ENCODE assay signal across 19 cellular contexts in genomic region chr21:44531606-44532128, GRCh38. TPM values are rescaled to one million over a fixed set of nuclear protein-coding genes. Genes with fewer than 3 reads are reported as not detected.
DNase-seq lines count a peak whose midpoint lies in the region; ATAC-seq, FAIRE-seq and TF ChIP-seq lines count a peak whose summit lies in the region.
"Had no signal": no experiment of that assay in that cellular context is flagged by ENCODE, and none has a peak within 500 bp of the region (broad histone marks: within the 10 kb centered on the region; RNA-seq: fewer than 3 reads in every experiment).

No MANE protein-coding gene starts in this region.

- H2AFZ ChIP-seq in HepG2 (ENCODE audit: low read length) = no peak overlapping the region

- TF ChIP-seq CTCF in right lobe of liver (IDR thresholded peaks at IDR 0.05) (no peak), HepG2 (CRISPR knock-in tag; IDR thresholded peaks at IDR 0.05) (no peak), kidney (IDR thresholded peaks at IDR 0.05; ENCODE audit: borderline replicate concordance, extremely low read depth, insufficient read depth) (no peak), upper lobe of right lung (IDR thresholded peaks at IDR 0.05) (no peak)

- H3K27me3 ChIP-seq in right lobe of liver (no peaks in the 10 kb centered on the region), HepG2 (ENCODE audit: control insufficient read depth in 1 of 2, insufficient read depth in 2 of 2, low read length in 2 of 2) (peaks cover 0 to 14% of the 10 kb centered on the region in 2 experiments; a peak in 2 of 5 replicates), upper lobe of right lung (no peaks in the 10 kb centered on the region)
- H3K27me3 ChIP-seq: neutrophil had no signal

- TF ChIP-seq POLR2A in right lobe of liver (IDR thresholded peaks at IDR 0.05) = no peak
- TF ChIP-seq POLR2A in HepG2 (IDR thresholded peaks at IDR 0.05; ENCODE audit: insufficient read depth in 1 of 2, low read depth in 2 of 2, low read length in 2 of 2) = no peak

- POLR2A ChIA-PET in HepG2 (lab: Yijun Ruan, JAX) = no interaction called here

- no peaks in the 10 kb centered on the region for H4K20me1 ChIP-seq in HepG2 (ENCODE audit: insufficient read depth, low read length)

- WGBS in right lobe of liver (ENCODE audit: insufficient coverage, low coverage, low lambda C conversion rate, missing lambda C conversion rate) = 46% methylated on average over 2 of the region's 19 CpGs
- 60% methylated on average over 19 of the region's 19 CpGs for WGBS in HepG2 (ENCODE audit: low lambda C conversion rate)

- in situ Hi-C loops in HepG2 (cut with HindIII; ENCODE audit: extremely low pct_ligation_motif_present, low pct_unique_long_range_greater_than_20kb) = no loop called here

- TF ChIP-seq EP300 in HepG2 (IDR thresholded peaks at IDR 0.05; ENCODE audit: low read depth in 2 of 2, low read length in 2 of 2) = no peak
- TF ChIP-seq EP300 in HepG2 (CRISPR knock-in tag; IDR thresholded peaks at IDR 0.05; ENCODE audit: borderline replicate concordance) = no peak

- CTCF ChIA-PET in HepG2 (lab: Yijun Ruan, JAX; ENCODE audit: low intra/inter-chr PET ratio, low total read pairs) = no interaction called here

- BruUV-seq in HepG2 (replicated peaks; lab: Mats Ljungman, UMichigan) = no TSS peak

- no peaks in the 10 kb centered on the region for H3K36me3 ChIP-seq in right lobe of liver
- no peaks in the 10 kb centered on the region for H3K36me3 ChIP-seq in HepG2 (replicated peaks in 1 of 2; ENCODE audit: control insufficient read depth in 1 of 2, insufficient read depth in 2 of 2, low read length in 2 of 2)
- H3K36me3 ChIP-seq in kidney (ENCODE audit: control insufficient read depth in 1 of 2, insufficient read depth in 2 of 2, low read length in 2 of 2) = no peaks in the 10 kb centered on the region
- H3K36me3 ChIP-seq in upper lobe of right lung = no peaks in the 10 kb centered on the region
- H3K36me3 ChIP-seq: esophagus muscularis mucosa, neutrophil had no signal

- ATAC-seq in right lobe of liver (no peak), HepG2 (no peak), upper lobe of right lung (no peak)
- ATAC-seq: right cardiac atrium had no signal

- H3K27ac ChIP-seq in right lobe of liver (no peak overlapping the region), HepG2 (ENCODE audit: extremely low read length, insufficient read depth, low read length) (no peak overlapping the region), kidney (ENCODE audit: low read depth in 2 of 2, low read length in 2 of 2) (no peak overlapping the region), upper lobe of right lung (no peak overlapping the region)
- H3K27ac ChIP-seq: esophagus muscularis mucosa, neutrophil had no signal

- no peak overlapping the region for H3K9ac ChIP-seq in HepG2 (ENCODE audit: insufficient read depth, low read depth, low read length)
- no peak overlapping the region for H3K9ac ChIP-seq in kidney (ENCODE audit: low read length in 2 of 2)
- H3K9ac ChIP-seq: SK-N-SH had no signal

- H3K4me1 ChIP-seq in right lobe of liver (no peaks in the 10 kb centered on the region), HepG2 (ENCODE audit: insufficient read depth, low read length) (peaks cover 1% of the 10 kb centered on the region; the same call in 1 of the 2 replicates), kidney (ENCODE audit: control insufficient read depth in 1 of 2, insufficient read depth in 1 of 2, low read depth in 1 of 2, low read length in 2 of 2) (no peaks in the 10 kb centered on the region), upper lobe of right lung (no peaks in the 10 kb centered on the region)
- H3K4me1 ChIP-seq: esophagus muscularis mucosa had no signal

- H3K79me2 ChIP-seq in HepG2 (ENCODE audit: insufficient read depth, low read length) = no peaks in the 10 kb centered on the region

- H3K4me3 ChIP-seq in right lobe of liver (no peak overlapping the region), HepG2 (replicated peaks in 1 of 3; ENCODE audit: insufficient read depth in 1 of 3, low read depth in 2 of 3, low read length in 3 of 3) (no peak overlapping the region), kidney (ENCODE audit: low read length in 2 of 2) (no peak overlapping the region), upper lobe of right lung (no peak overlapping the region)
- H3K4me3 ChIP-seq: esophagus muscularis mucosa had no signal

- H3K9me3 ChIP-seq in right lobe of liver (no peaks in the 10 kb centered on the region), HepG2 (ENCODE audit: low read length) (no peaks in the 10 kb centered on the region), kidney (ENCODE audit: control insufficient read depth in 1 of 2, low read length in 2 of 2) (no peaks in the 10 kb centered on the region), upper lobe of right lung (no peaks in the 10 kb centered on the region)
- H3K9me3 ChIP-seq: esophagus muscularis mucosa, neutrophil, SK-N-SH had no signal

- DNase-seq in right lobe of liver (peak in 2 of 3 donors; percentile 17 to 42), HepG2 (ENCODE audit: low spot score) (no peak), kidney (peak; percentile 66), upper lobe of right lung (peak; percentile 55), NCI-H1105 treated with DMSO at 0.1 percent for 48 hours (lab: John Stamatoyannopoulos, UW) (no peak), amniotic stem cell (lab: John Stamatoyannopoulos, UW) (no peak)
- DNase-seq: activated naive CD8-positive, alpha-beta T cell treated with anti-CD3 and anti-CD28 coated beads, Interleukin-2, amount 10 ng/mL, durations not matched to agents 7 days and 5 days; activated T-cell treated with anti-CD3 and anti-CD28 coated beads, Interleukin-2, amount 50 U/mL, for 1 hour; NCI-H1930; SK-N-SH; T1000 had no signal

- H3K4me2 ChIP-seq in HepG2 (ENCODE audit: low read depth, low read length) = no peak overlapping the region
- H3K4me2 ChIP-seq: SK-N-SH had no signal

- no peak for TF ChIP-seq RAD21 in HepG2 (CRISPR knock-in tag; IDR thresholded peaks at IDR 0.05)

- intact Hi-C loops in right lobe of liver (cut with DNase I) (no loop called here), HepG2 (cut with micrococcal nuclease; ENCODE audit: unreplicated experiment) (no loop called here), kidney (cut with DNase I) (no loop called here), upper lobe of right lung (cut with DNase I) (no loop called here)

- no peak for FAIRE-seq in HepG2 (lab: Jason Lieb, UNC)
- no peak for FAIRE-seq in kidney (lab: Jason Lieb, UNC)
- FAIRE-seq: keratinocyte had no signal

RNA-seq across cellular contexts. Expression of gene KRTAP10-1, which starts 8.3 kb away (rescaled TPM):
- total RNA-seq in right lobe of liver (not detected), HepG2 (2016; rRNA removed; fragmentation: Illumina TruSeq; extraction: Trizol) (not detected in 2 replicates), kidney (not detected), upper lobe of right lung (not detected)
- not detected in 2 replicates for total RNA-seq in HepG2 (2016; cell fraction: cytosol; rRNA removed; fragmentation: Illumina TruSeq; extraction: Trizol; ENCODE audit: low read depth)
- total RNA-seq in HepG2 (2016; cell fraction: insoluble cytoplasmic fraction; rRNA removed; fragmentation: Illumina TruSeq; extraction: Trizol) = not detected in 2 replicates
- not detected in 2 replicates for total RNA-seq in HepG2 (2016; cell fraction: membrane; rRNA removed; fragmentation: Illumina TruSeq; extraction: Trizol)
- not detected in 2 replicates for total RNA-seq in HepG2 (2016; cell fraction: nucleus; rRNA removed; fragmentation: Illumina TruSeq; extraction: Trizol)
- polyA plus RNA-seq in HepG2 (2011; rRNA removed) (not detected in 2 replicates), kidney (ENCODE audit: insufficient read depth, low read depth, low replicate concordance) (not detected)
- polyA plus RNA-seq in HepG2 (2011; cell fraction: cytosol; rRNA removed) = not detected in 2 replicates
- polyA plus RNA-seq in HepG2 (2011; cell fraction: nucleus; rRNA removed) = not detected in 2 replicates
- polyA plus RNA-seq in HepG2 (2012) = not detected in 2 replicates
- not detected in 2 replicates for polyA plus RNA-seq in HepG2 (2016; cell fraction: cytosol; fragmentation: Illumina TruSeq; extraction: Trizol; ENCODE audit: low read depth)
- not detected in 2 replicates for polyA plus RNA-seq in HepG2 (2016; cell fraction: insoluble cytoplasmic fraction; fragmentation: Illumina TruSeq; extraction: Trizol; ENCODE audit: low read depth)
- polyA plus RNA-seq in HepG2 (2016; cell fraction: membrane; fragmentation: Illumina TruSeq; extraction: Trizol; ENCODE audit: low read depth) = not detected in 2 replicates
- not detected in 2 replicates for polyA plus RNA-seq in HepG2 (2016; cell fraction: nucleus; fragmentation: Illumina TruSeq; extraction: Trizol; ENCODE audit: insufficient read depth, low read depth)
- polyA minus RNA-seq in HepG2 (2011; rRNA and poly(A)+ RNA removed; ENCODE audit: low replicate concordance) = 0.16 TPM in 1 of 2 replicates, not detected in the other
- not detected in 2 replicates for polyA minus RNA-seq in HepG2 (2011; cell fraction: cytosol; rRNA and poly(A)+ RNA removed)
- polyA minus RNA-seq in HepG2 (2011; cell fraction: nucleus; rRNA and poly(A)+ RNA removed) = not detected in 2 replicates
- total RNA-seq: activated naive CD8-positive, alpha-beta T cell treated with anti-CD3 and anti-CD28 coated beads, Interleukin-2, amount 10 ng/mL, durations not matched to agents 7 days and 5 days; esophagus muscularis mucosa; M059J; mononuclear cell; right cardiac atrium; temporal lobe had no signal
- polyA plus RNA-seq: keratinocyte, right cardiac atrium, SK-N-SH had no signal

RNA-seq across cellular contexts. Expression of gene KRTAP10-2, which starts 19.6 kb away (rescaled TPM):
- total RNA-seq in right lobe of liver (not detected), HepG2 (2016; rRNA removed; fragmentation: Illumina TruSeq; extraction: Trizol) (not detected in 2 replicates), kidney (not detected), upper lobe of right lung (not detected)
- total RNA-seq in HepG2 (2016; cell fraction: cytosol; rRNA removed; fragmentation: Illumina TruSeq; extraction: Trizol; ENCODE audit: low read depth) = not detected in 2 replicates
- not detected in 2 replicates for total RNA-seq in HepG2 (2016; cell fraction: insoluble cytoplasmic fraction; rRNA removed; fragmentation: Illumina TruSeq; extraction: Trizol)
- not detected in 2 replicates for total RNA-seq in HepG2 (2016; cell fraction: membrane; rRNA removed; fragmentation: Illumina TruSeq; extraction: Trizol)
- total RNA-seq in HepG2 (2016; cell fraction: nucleus; rRNA removed; fragmentation: Illumina TruSeq; extraction: Trizol) = not detected in 2 replicates
- polyA plus RNA-seq in HepG2 (2011; rRNA removed) (not detected in 2 replicates), kidney (ENCODE audit: insufficient read depth, low read depth, low replicate concordance) (not detected)
- polyA plus RNA-seq in HepG2 (2011; cell fraction: cytosol; rRNA removed) = not detected in 2 replicates
- polyA plus RNA-seq in HepG2 (2011; cell fraction: nucleus; rRNA removed) = 0.14 TPM in 1 of 2 replicates, not detected in the other
- not detected in 2 replicates for polyA plus RNA-seq in HepG2 (2012)
- polyA plus RNA-seq in HepG2 (2016; cell fraction: cytosol; fragmentation: Illumina TruSeq; extraction: Trizol; ENCODE audit: low read depth) = not detected in 2 replicates
- not detected in 2 replicates for polyA plus RNA-seq in HepG2 (2016; cell fraction: insoluble cytoplasmic fraction; fragmentation: Illumina TruSeq; extraction: Trizol; ENCODE audit: low read depth)
- polyA plus RNA-seq in HepG2 (2016; cell fraction: membrane; fragmentation: Illumina TruSeq; extraction: Trizol; ENCODE audit: low read depth) = not detected in 2 replicates
- polyA plus RNA-seq in HepG2 (2016; cell fraction: nucleus; fragmentation: Illumina TruSeq; extraction: Trizol; ENCODE audit: insufficient read depth, low read depth) = not detected in 2 replicates
- polyA minus RNA-seq in HepG2 (2011; rRNA and poly(A)+ RNA removed; ENCODE audit: low replicate concordance) = not detected in 2 replicates
- polyA minus RNA-seq in HepG2 (2011; cell fraction: cytosol; rRNA and poly(A)+ RNA removed) = not detected in 2 replicates
- not detected in 2 replicates for polyA minus RNA-seq in HepG2 (2011; cell fraction: nucleus; rRNA and poly(A)+ RNA removed)
- total RNA-seq: activated naive CD8-positive, alpha-beta T cell treated with anti-CD3 and anti-CD28 coated beads, Interleukin-2, amount 10 ng/mL, durations not matched to agents 7 days and 5 days; esophagus muscularis mucosa; M059J; mononuclear cell; OCI-LY7; right cardiac atrium; temporal lobe had no signal
- polyA plus RNA-seq: keratinocyte, SK-N-SH had no signal

RNA-seq across cellular contexts. Expression of gene KRTAP10-3, which starts 26.9 kb away (rescaled TPM):
- total RNA-seq in right lobe of liver (not detected), HepG2 (2016; rRNA removed; fragmentation: Illumina TruSeq; extraction: Trizol) (not detected in 2 replicates), kidney (not detected), upper lobe of right lung (not detected)
- total RNA-seq in HepG2 (2016; cell fraction: cytosol; rRNA removed; fragmentation: Illumina TruSeq; extraction: Trizol; ENCODE audit: low read depth) = not detected in 2 replicates
- total RNA-seq in HepG2 (2016; cell fraction: insoluble cytoplasmic fraction; rRNA removed; fragmentation: Illumina TruSeq; extraction: Trizol) = not detected in 2 replicates
- total RNA-seq in HepG2 (2016; cell fraction: membrane; rRNA removed; fragmentation: Illumina TruSeq; extraction: Trizol) = not detected in 2 replicates
- total RNA-seq in HepG2 (2016; cell fraction: nucleus; rRNA removed; fragmentation: Illumina TruSeq; extraction: Trizol) = not detected in 2 replicates
- polyA plus RNA-seq in HepG2 (2011; rRNA removed) (not detected in 2 replicates), kidney (ENCODE audit: insufficient read depth, low read depth, low replicate concordance) (not detected)
- polyA plus RNA-seq in HepG2 (2011; cell fraction: cytosol; rRNA removed) = not detected in 2 replicates
- polyA plus RNA-seq in HepG2 (2011; cell fraction: nucleus; rRNA removed) = not detected in 2 replicates
- not detected in 2 replicates for polyA plus RNA-seq in HepG2 (2012)
- not detected in 2 replicates for polyA plus RNA-seq in HepG2 (2016; cell fraction: cytosol; fragmentation: Illumina TruSeq; extraction: Trizol; ENCODE audit: low read depth)
- not detected in 2 replicates for polyA plus RNA-seq in HepG2 (2016; cell fraction: insoluble cytoplasmic fraction; fragmentation: Illumina TruSeq; extraction: Trizol; ENCODE audit: low read depth)
- not detected in 2 replicates for polyA plus RNA-seq in HepG2 (2016; cell fraction: membrane; fragmentation: Illumina TruSeq; extraction: Trizol; ENCODE audit: low read depth)
- polyA plus RNA-seq in HepG2 (2016; cell fraction: nucleus; fragmentation: Illumina TruSeq; extraction: Trizol; ENCODE audit: insufficient read depth, low read depth) = not detected in 2 replicates
- not detected in 2 replicates for polyA minus RNA-seq in HepG2 (2011; rRNA and poly(A)+ RNA removed; ENCODE audit: low replicate concordance)
- polyA minus RNA-seq in HepG2 (2011; cell fraction: cytosol; rRNA and poly(A)+ RNA removed) = not detected in 2 replicates
- polyA minus RNA-seq in HepG2 (2011; cell fraction: nucleus; rRNA and poly(A)+ RNA removed) = not detected in 2 replicates
- total RNA-seq: activated naive CD8-positive, alpha-beta T cell treated with anti-CD3 and anti-CD28 coated beads, Interleukin-2, amount 10 ng/mL, durations not matched to agents 7 days and 5 days; esophagus muscularis mucosa; M059J; mononuclear cell; OCI-LY7; right cardiac atrium; temporal lobe had no signal
- polyA plus RNA-seq: keratinocyte, right cardiac atrium, SK-N-SH had no signal

RNA-seq across cellular contexts. Expression of gene KRTAP10-4, which starts 41.9 kb away (rescaled TPM):
- total RNA-seq in right lobe of liver (not detected), HepG2 (2016; rRNA removed; fragmentation: Illumina TruSeq; extraction: Trizol) (not detected in 2 replicates), kidney (not detected), upper lobe of right lung (not detected)
- total RNA-seq in HepG2 (2016; cell fraction: cytosol; rRNA removed; fragmentation: Illumina TruSeq; extraction: Trizol; ENCODE audit: low read depth) = not detected in 2 replicates
- total RNA-seq in HepG2 (2016; cell fraction: insoluble cytoplasmic fraction; rRNA removed; fragmentation: Illumina TruSeq; extraction: Trizol) = not detected in 2 replicates
- not detected in 2 replicates for total RNA-seq in HepG2 (2016; cell fraction: membrane; rRNA removed; fragmentation: Illumina TruSeq; extraction: Trizol)
- not detected in 2 replicates for total RNA-seq in HepG2 (2016; cell fraction: nucleus; rRNA removed; fragmentation: Illumina TruSeq; extraction: Trizol)
- polyA plus RNA-seq in HepG2 (2011; rRNA removed) (not detected in 2 replicates), kidney (ENCODE audit: insufficient read depth, low read depth, low replicate concordance) (not detected)
- not detected in 2 replicates for polyA plus RNA-seq in HepG2 (2011; cell fraction: cytosol; rRNA removed)
- polyA plus RNA-seq in HepG2 (2011; cell fraction: nucleus; rRNA removed) = not detected in 2 replicates
- polyA plus RNA-seq in HepG2 (2012) = 0.12 TPM in 1 of 2 replicates, not detected in the other
- not detected in 2 replicates for polyA plus RNA-seq in HepG2 (2016; cell fraction: cytosol; fragmentation: Illumina TruSeq; extraction: Trizol; ENCODE audit: low read depth)
- polyA plus RNA-seq in HepG2 (2016; cell fraction: insoluble cytoplasmic fraction; fragmentation: Illumina TruSeq; extraction: Trizol; ENCODE audit: low read depth) = not detected in 2 replicates
- not detected in 2 replicates for polyA plus RNA-seq in HepG2 (2016; cell fraction: membrane; fragmentation: Illumina TruSeq; extraction: Trizol; ENCODE audit: low read depth)
- not detected in 2 replicates for polyA plus RNA-seq in HepG2 (2016; cell fraction: nucleus; fragmentation: Illumina TruSeq; extraction: Trizol; ENCODE audit: insufficient read depth, low read depth)
- polyA minus RNA-seq in HepG2 (2011; rRNA and poly(A)+ RNA removed; ENCODE audit: low replicate concordance) = not detected in 2 replicates
- not detected in 2 replicates for polyA minus RNA-seq in HepG2 (2011; cell fraction: cytosol; rRNA and poly(A)+ RNA removed)
- not detected in 2 replicates for polyA minus RNA-seq in HepG2 (2011; cell fraction: nucleus; rRNA and poly(A)+ RNA removed)
- total RNA-seq: activated naive CD8-positive, alpha-beta T cell treated with anti-CD3 and anti-CD28 coated beads, Interleukin-2, amount 10 ng/mL, durations not matched to agents 7 days and 5 days; esophagus muscularis mucosa; M059J; mononuclear cell; OCI-LY7; right cardiac atrium; temporal lobe had no signal
- polyA plus RNA-seq: keratinocyte, right cardiac atrium, SK-N-SH had no signal

RNA-seq across cellular contexts. Expression of gene KRTAP10-5, which starts 48.7 kb away (rescaled TPM):
- total RNA-seq in right lobe of liver = not detected
- not detected in 2 replicates for total RNA-seq in HepG2 (2016; rRNA removed; fragmentation: Illumina TruSeq; extraction: Trizol)
- not detected in 2 replicates for total RNA-seq in HepG2 (2016; cell fraction: cytosol; rRNA removed; fragmentation: Illumina TruSeq; extraction: Trizol; ENCODE audit: low read depth)
- total RNA-seq in HepG2 (2016; cell fraction: insoluble cytoplasmic fraction; rRNA removed; fragmentation: Illumina TruSeq; extraction: Trizol) = not detected in 2 replicates
- not detected in 2 replicates for total RNA-seq in HepG2 (2016; cell fraction: membrane; rRNA removed; fragmentation: Illumina TruSeq; extraction: Trizol)
- not detected in 2 replicates for total RNA-seq in HepG2 (2016; cell fraction: nucleus; rRNA removed; fragmentation: Illumina TruSeq; extraction: Trizol)
- not detected in 2 replicates for polyA plus RNA-seq in HepG2 (2011; rRNA removed)
- not detected in 2 replicates for polyA plus RNA-seq in HepG2 (2011; cell fraction: cytosol; rRNA removed)
- not detected in 2 replicates for polyA plus RNA-seq in HepG2 (2011; cell fraction: nucleus; rRNA removed)
- not detected in 2 replicates for polyA plus RNA-seq in HepG2 (2012)
- polyA plus RNA-seq in HepG2 (2016; cell fraction: cytosol; fragmentation: Illumina TruSeq; extraction: Trizol; ENCODE audit: low read depth) = not detected in 2 replicates
- polyA plus RNA-seq in HepG2 (2016; cell fraction: insoluble cytoplasmic fraction; fragmentation: Illumina TruSeq; extraction: Trizol; ENCODE audit: low read depth) = not detected in 2 replicates
- not detected in 2 replicates for polyA plus RNA-seq in HepG2 (2016; cell fraction: membrane; fragmentation: Illumina TruSeq; extraction: Trizol; ENCODE audit: low read depth)
- polyA plus RNA-seq in HepG2 (2016; cell fraction: nucleus; fragmentation: Illumina TruSeq; extraction: Trizol; ENCODE audit: insufficient read depth, low read depth) = not detected in 2 replicates
- polyA minus RNA-seq in HepG2 (2011; rRNA and poly(A)+ RNA removed; ENCODE audit: low replicate concordance) = not detected in 2 replicates
- polyA minus RNA-seq in HepG2 (2011; cell fraction: cytosol; rRNA and poly(A)+ RNA removed) = not detected in 2 replicates
- not detected in 2 replicates for polyA minus RNA-seq in HepG2 (2011; cell fraction: nucleus; rRNA and poly(A)+ RNA removed)
- total RNA-seq in kidney = not detected
- polyA plus RNA-seq in kidney (ENCODE audit: insufficient read depth, low read depth, low replicate concordance) = not detected
- not detected for total RNA-seq in upper lobe of right lung
- total RNA-seq: activated naive CD8-positive, alpha-beta T cell treated with anti-CD3 and anti-CD28 coated beads, Interleukin-2, amount 10 ng/mL, durations not matched to agents 7 days and 5 days; esophagus muscularis mucosa; M059J; mononuclear cell; OCI-LY7; right cardiac atrium; temporal lobe had no signal
- polyA plus RNA-seq: keratinocyte, right cardiac atrium, SK-N-SH had no signal

Comparison
In these comparisons a context has a peak if more than half of its experiments do, and no peak if none do; other contexts are left out.
1. DNase-seq: peak in right lobe of liver (2 of 3), kidney (single experiment) and upper lobe of right lung (single experiment); none in HepG2 (single experiment), NCI-H1105 treated with DMSO at 0.1 percent for 48 hours (single experiment) and amniotic stem cell (single experiment).